ENCODE assay signal across 25 cellular contexts in genomic region chr19:17037966-17038500, GRCh38.
"Had no signal": no experiment of that assay in that cellular context is flagged by ENCODE, and none has a peak within 500 bp of the region (broad histone marks: within the 10 kb centered on the region; RNA-seq: fewer than 3 reads in every experiment).

No MANE protein-coding gene starts in this region.

- H3K4me3 Mint-ChIP-seq: activated naive CD4-positive, alpha-beta T cell treated with anti-CD3 and anti-CD28 coated beads, Interleukin-2, amount 10 ng/mL, durations not matched to agents 7 days and 5 days; activated naive CD8-positive, alpha-beta T cell treated with anti-CD3 and anti-CD28 coated beads, Interleukin-2, amount 10 ng/mL, durations not matched to agents 7 days and 5 days; activated T-helper 1 cell treated with anti-CD3 and anti-CD28 coated beads, Interleukin-12 subunit alpha, Interleukin-12 subunit beta, Interleukin-2, Interleukin-4 antibody, amounts not matched to agents 30 ng/mL and 10 ng/mL and 1 ng/mL, durations not matched to agents 14 hours and 24 hours and 36 hours; endodermal cell; nephron; stimulated activated memory B cell treated with anti-CD40 and anti-IgM and Interleukin-4, amounts not matched to agents 10 μg/mL and 1 μg/mL and 100 μg/mL, for 72 hours; T-helper 2 cell treated with Interferon-gamma antibody and Interleukin-4, amounts not matched to agents 5 μg/mL and 100 μg/mL, for 36 hours had no signal

- H3K9me3 Mint-ChIP-seq: activated naive CD4-positive, alpha-beta T cell treated with anti-CD3 and anti-CD28 coated beads, Interleukin-2, amount 10 ng/mL, durations not matched to agents 7 days and 5 days; activated naive CD8-positive, alpha-beta T cell treated with anti-CD3 and anti-CD28 coated beads, Interleukin-2, amount 10 ng/mL, durations not matched to agents 7 days and 5 days; activated T-helper 1 cell treated with anti-CD3 and anti-CD28 coated beads, Interleukin-12 subunit alpha, Interleukin-12 subunit beta, Interleukin-2, Interleukin-4 antibody, amounts not matched to agents 30 ng/mL and 10 ng/mL and 1 ng/mL, durations not matched to agents 14 hours and 24 hours and 36 hours; endodermal cell; nephron; stimulated activated memory B cell treated with anti-CD40 and anti-IgM and Interleukin-4, amounts not matched to agents 10 μg/mL and 1 μg/mL and 100 μg/mL, for 72 hours; T-helper 2 cell treated with Interferon-gamma antibody and Interleukin-4, amounts not matched to agents 5 μg/mL and 100 μg/mL, for 36 hours had no signal

- H3K36me3 Mint-ChIP-seq: activated naive CD4-positive, alpha-beta T cell treated with anti-CD3 and anti-CD28 coated beads, Interleukin-2, amount 10 ng/mL, durations not matched to agents 7 days and 5 days; activated naive CD8-positive, alpha-beta T cell treated with anti-CD3 and anti-CD28 coated beads, Interleukin-2, amount 10 ng/mL, durations not matched to agents 7 days and 5 days; stimulated activated memory B cell treated with anti-CD40 and anti-IgM and Interleukin-4, amounts not matched to agents 10 μg/mL and 1 μg/mL and 100 μg/mL, for 72 hours had no signal

- H3K27ac Mint-ChIP-seq: activated naive CD4-positive, alpha-beta T cell treated with anti-CD3 and anti-CD28 coated beads, Interleukin-2, amount 10 ng/mL, durations not matched to agents 7 days and 5 days; activated naive CD8-positive, alpha-beta T cell treated with anti-CD3 and anti-CD28 coated beads, Interleukin-2, amount 10 ng/mL, durations not matched to agents 7 days and 5 days; activated T-helper 1 cell treated with anti-CD3 and anti-CD28 coated beads, Interleukin-12 subunit alpha, Interleukin-12 subunit beta, Interleukin-2, Interleukin-4 antibody, amounts not matched to agents 30 ng/mL and 10 ng/mL and 1 ng/mL, durations not matched to agents 14 hours and 24 hours and 36 hours; endodermal cell; nephron; stimulated activated memory B cell treated with anti-CD40 and anti-IgM and Interleukin-4, amounts not matched to agents 10 μg/mL and 1 μg/mL and 100 μg/mL, for 72 hours; T-helper 2 cell treated with Interferon-gamma antibody and Interleukin-4, amounts not matched to agents 5 μg/mL and 100 μg/mL, for 36 hours had no signal

- H3K9me3 ChIP-seq: left lung, right atrium auricular region, stomach, suprapubic skin, tibial artery had no signal

- H3K4me1 ChIP-seq: foreskin keratinocyte, tibial artery had no signal

- DNase-seq: activated CD4-positive, alpha-beta T cell treated with anti-CD3 and anti-CD28 coated beads for 48 hours; activated CD4-positive, alpha-beta T cell treated with anti-CD3 and anti-CD28 coated beads, Interleukin-2, amount 50 U/mL, for 48 hours; activated CD8-positive, alpha-beta memory T cell treated with anti-CD3 and anti-CD28 coated beads for 24 hours; activated effector memory CD4-positive, alpha-beta T cell treated with anti-CD3 and anti-CD28 coated beads, Interleukin-2, amount 50 U/mL, for 16 hours; activated naive CD4-positive, alpha-beta T cell treated with anti-CD3 and anti-CD28 coated beads, Interleukin-2, amount 10 ng/mL, durations not matched to agents 7 days and 5 days; activated naive CD8-positive, alpha-beta T cell treated with anti-CD3 and anti-CD28 coated beads, Interleukin-2, amount 10 ng/mL, durations not matched to agents 7 days and 5 days; endodermal cell; foreskin keratinocyte; stimulated activated CD4-positive, alpha-beta T cell treated with anti-CD3 and anti-CD28 coated beads, Interleukin-1b, Interleukin-23, amount 100 ng/mL, for 48 hours; stimulated activated CD4-positive, alpha-beta T cell treated with anti-CD3 and anti-CD28 coated beads, Interleukin-4, amount 100 ng/mL, for 4 hours; stimulated activated CD8-positive, alpha-beta memory T cell treated with anti-CD3 and anti-CD28 coated beads, Interleukin-4, amount 100 ng/mL, for 48 hours; stomach; T-helper 1 cell; tibial artery; WERI-Rb-1 had no signal

- H3K4me3 ChIP-seq: left lung, lung, right atrium auricular region, smooth muscle cell, stomach, suprapubic skin, tibial artery had no signal

- H3K4me1 Mint-ChIP-seq: activated naive CD4-positive, alpha-beta T cell treated with anti-CD3 and anti-CD28 coated beads, Interleukin-2, amount 10 ng/mL, durations not matched to agents 7 days and 5 days; endodermal cell; stimulated activated memory B cell treated with anti-CD40 and anti-IgM and Interleukin-4, amounts not matched to agents 10 μg/mL and 1 μg/mL and 100 μg/mL, for 72 hours had no signal

- H3K27ac ChIP-seq: foreskin keratinocyte, left lung, parathyroid adenoma, right atrium auricular region, stomach, suprapubic skin, tibial artery, WERI-Rb-1 had no signal

- H3K27me3 ChIP-seq: foreskin keratinocyte, left lung, right atrium auricular region had no signal

- H3K36me3 ChIP-seq: left lung, right atrium auricular region, stomach, suprapubic skin, tibial artery, WERI-Rb-1 had no signal
